17 cellular contexts compared by ENCODE assay signal in the genomic region with DNA sequence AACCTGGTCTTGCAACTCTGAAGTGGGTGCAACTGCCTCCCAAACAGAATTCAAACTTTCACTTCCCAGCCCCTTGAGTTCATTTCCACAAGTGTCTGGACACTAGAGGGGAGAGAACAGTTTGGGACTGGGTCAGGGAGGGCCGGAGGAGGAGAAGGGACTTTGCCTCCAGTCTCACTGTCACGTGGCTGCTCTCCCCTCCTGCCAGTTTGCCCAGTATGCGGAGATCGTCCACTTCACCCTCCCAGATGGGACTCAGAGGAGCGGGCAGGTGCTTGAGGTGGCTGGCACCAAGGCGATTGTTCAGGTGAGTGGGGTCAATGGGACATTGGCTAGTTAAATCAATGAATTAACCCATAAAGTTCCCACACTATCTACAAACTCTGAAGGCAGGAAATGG. TPM values are rescaled to one million over a fixed set of nuclear protein-coding genes. Genes with fewer than 3 reads are reported as not detected.
DNase-seq lines count a peak whose midpoint lies in the region; ATAC-seq and TF ChIP-seq lines count a peak whose summit lies in the region.
"Had no signal": no experiment of that assay in that cellular context is flagged by ENCODE, and none has a peak within 500 bp of the region (broad histone marks: within the 10 kb centered on the region; RNA-seq: fewer than 3 reads in every experiment).

No MANE protein-coding gene starts in this region.

- no peak overlapping the region for H3K18ac ChIP-seq in mesenchymal stem cell (ENCODE audit: low read depth in 1 of 2, low read length in 2 of 2)

- H3K9me3 Mint-ChIP-seq in stimulated activated memory B cell treated with anti-CD40 and anti-IgM and Interleukin-4, amounts not matched to agents 10 μg/mL and 1 μg/mL and 100 μg/mL, for 72 hours, result no peaks in the 10 kb centered on the region
- H3K9me3 Mint-ChIP-seq: CD8-positive, alpha-beta T cell had no signal

- H3K36me3 Mint-ChIP-seq in stimulated activated memory B cell treated with anti-CD40 and anti-IgM and Interleukin-4, amounts not matched to agents 10 μg/mL and 1 μg/mL and 100 μg/mL, for 72 hours, result no peaks in the 10 kb centered on the region
- H3K36me3 Mint-ChIP-seq: CD8-positive, alpha-beta T cell had no signal

- H2BK12ac ChIP-seq in mesenchymal stem cell (ENCODE audit: low read length in 2 of 2), result no peak overlapping the region

- no peak overlapping the region for H3K14ac ChIP-seq in mesenchymal stem cell (ENCODE audit: low read length in 2 of 2)

- H2AFZ ChIP-seq in mesenchymal stem cell (ENCODE audit: low read depth, low read length), result no peak overlapping the region
- H2AFZ ChIP-seq: GM23248 had no signal

- TF ChIP-seq CTCF in coronary artery (IDR thresholded peaks at IDR 0.05), result no peak
- no peak for TF ChIP-seq CTCF in upper lobe of right lung (IDR thresholded peaks at IDR 0.05)

- H3K9me3 ChIP-seq in mesenchymal stem cell (ENCODE audit: control insufficient read depth, low read length), result no peaks in the 10 kb centered on the region
- H3K9me3 ChIP-seq in upper lobe of right lung, result no peaks in the 10 kb centered on the region

- H3K4me1 ChIP-seq in mesenchymal stem cell (ENCODE audit: control insufficient read depth, insufficient read depth, low read depth, low read length), result no peaks in the 10 kb centered on the region
- H3K4me1 ChIP-seq in upper lobe of right lung, result no peaks in the 10 kb centered on the region

- H3K4me1 Mint-ChIP-seq in stimulated activated memory B cell treated with anti-CD40 and anti-IgM and Interleukin-4, amounts not matched to agents 10 μg/mL and 1 μg/mL and 100 μg/mL, for 72 hours, result peaks cover 6% of the 10 kb centered on the region

- no peaks in the 10 kb centered on the region for H3K79me1 ChIP-seq in mesenchymal stem cell (replicated peaks; ENCODE audit: low read length, poor library complexity, severe bottlenecking)

- H2BK15ac ChIP-seq in mesenchymal stem cell (ENCODE audit: low read depth, poor library complexity, severe bottlenecking), result no peak overlapping the region

- H3K27ac Mint-ChIP-seq in stimulated activated memory B cell treated with anti-CD40 and anti-IgM and Interleukin-4, amounts not matched to agents 10 μg/mL and 1 μg/mL and 100 μg/mL, for 72 hours, result no peak overlapping the region
- H3K27ac Mint-ChIP-seq: CD8-positive, alpha-beta T cell had no signal

- intact Hi-C loops in upper lobe of right lung (cut with DNase I), result no loop called here

- 66% methylated on average over 3 of the region's 6 CpGs for WGBS in mesenchymal stem cell

- H2BK5ac ChIP-seq in mesenchymal stem cell (ENCODE audit: low read depth, low read length, poor library complexity, severe bottlenecking), result no peak overlapping the region

- no peak overlapping the region for H4K91ac ChIP-seq in mesenchymal stem cell (ENCODE audit: low read length)

- H3K27me3 Mint-ChIP-seq in stimulated activated memory B cell treated with anti-CD40 and anti-IgM and Interleukin-4, amounts not matched to agents 10 μg/mL and 1 μg/mL and 100 μg/mL, for 72 hours, result peaks cover 86% of the 10 kb centered on the region

- no peak overlapping the region for H2BK120ac ChIP-seq in mesenchymal stem cell (ENCODE audit: low read depth, low read length)

- H2AK5ac ChIP-seq in mesenchymal stem cell (ENCODE audit: low read length, severe bottlenecking), result no peak overlapping the region

- H3K36me3 ChIP-seq in mesenchymal stem cell (ENCODE audit: control insufficient read depth in 1 of 2, insufficient read depth in 2 of 2, low read depth in 1 of 2, low read length in 2 of 2) (no peaks in the 10 kb centered on the region), upper lobe of right lung (no peaks in the 10 kb centered on the region)

- H3K4me3 Mint-ChIP-seq in stimulated activated memory B cell treated with anti-CD40 and anti-IgM and Interleukin-4, amounts not matched to agents 10 μg/mL and 1 μg/mL and 100 μg/mL, for 72 hours, result no peak overlapping the region
- H3K4me3 Mint-ChIP-seq: CD8-positive, alpha-beta T cell had no signal

- H3K9ac ChIP-seq in mesenchymal stem cell (ENCODE audit: low read length), result no peak overlapping the region
- H3K9ac ChIP-seq: GM23248 had no signal

- H4K8ac ChIP-seq in mesenchymal stem cell (ENCODE audit: low read length), result peak overlapping the region; percentile 43

- H3K23ac ChIP-seq in mesenchymal stem cell (ENCODE audit: low read length in 2 of 2), result no peak overlapping the region

- H3K4me3 ChIP-seq in coronary artery (no peak overlapping the region), mesenchymal stem cell (ENCODE audit: insufficient read depth in 1 of 2, low read depth in 1 of 2, low read length in 2 of 2) (no peak overlapping the region), upper lobe of right lung (no peak overlapping the region)
- H3K4me3 ChIP-seq: GM23248 had no signal

- H3K4me2 ChIP-seq in mesenchymal stem cell (ENCODE audit: low read length, poor library complexity, severe bottlenecking), result no peak overlapping the region

- ATAC-seq in upper lobe of right lung (no peak), HG02759 (IDR thresholded peaks at IDR 0.05; ENCODE audit: unreplicated experiment) (no peak), GM18502 (IDR thresholded peaks at IDR 0.05; ENCODE audit: poor library complexity, unreplicated experiment) (no peak)
- ATAC-seq in stimulated activated memory B cell treated with anti-CD40 and anti-IgM and Interleukin-4, amounts not matched to agents 10 μg/mL and 1 μg/mL and 100 μg/mL, for 72 hours, result no peak
- ATAC-seq: CD8-positive, alpha-beta T cell had no signal

- H3K4ac ChIP-seq in mesenchymal stem cell (ENCODE audit: low read depth in 1 of 2, low read length in 2 of 2), result no peak overlapping the region

- peak; percentile 5 to 10 for DNase-seq in activated T-cell treated with anti-CD3 and anti-CD28 coated beads, Interleukin-2, amount 50 U/mL, for 48 hours
- DNase-seq in activated T-cell treated with anti-CD3 and anti-CD28 coated beads for 4 hours (no peak), coronary artery (ENCODE audit: low spot score) (peak; percentile 50), mesenchymal stem cell (no peak), upper lobe of right lung (peak; percentile 51)
- DNase-seq: GF-D8, GM23248, KBM-7, NCI-H1048, NCI-H1694, NCI-H2107, NCI-H226, NCI-H69 had no signal

- H3K27me3 ChIP-seq in mesenchymal stem cell (ENCODE audit: control insufficient read depth in 1 of 2, insufficient read depth in 1 of 2, low read length in 2 of 2) (peaks cover 35 to 40% of the 10 kb centered on the region in 2 experiments), upper lobe of right lung (peaks cover 14% of the 10 kb centered on the region)

- H3K27ac ChIP-seq in coronary artery, result no peak overlapping the region
- no peak overlapping the region for H3K27ac ChIP-seq in mesenchymal stem cell (ENCODE audit: low read length, poor library complexity, severe bottlenecking)
- no peak overlapping the region for H3K27ac ChIP-seq in upper lobe of right lung
- H3K27ac ChIP-seq: GM23248 had no signal

RNA-seq across cellular contexts. Expression of a gene that starts 20.6 kb away (rescaled TPM):
- 2.6 TPM for polyA plus RNA-seq in mesenchymal stem cell (2013, experiment 1 of 2)
- polyA plus RNA-seq in mesenchymal stem cell (2013, experiment 2 of 2), result 2.5 TPM
- 0.38 TPM for total RNA-seq in upper lobe of right lung
- total RNA-seq: GM23248 had no signal

RNA-seq across cellular contexts. Expression of a gene that starts 22.1 kb away (rescaled TPM):
- polyA plus RNA-seq in mesenchymal stem cell (2013, experiment 1 of 2), result not detected
- 0.10 TPM for polyA plus RNA-seq in mesenchymal stem cell (2013, experiment 2 of 2)
- total RNA-seq in upper lobe of right lung, result 2.1 TPM
- total RNA-seq: CD8-positive, alpha-beta T cell; GM23248 had no signal

RNA-seq across cellular contexts. Expression of a gene that starts 36.8 kb away (rescaled TPM):
- polyA plus RNA-seq in mesenchymal stem cell (2013, experiment 1 of 2), result 82.9 TPM
- polyA plus RNA-seq in mesenchymal stem cell (2013, experiment 2 of 2), result 81.2 TPM
- 63.1 TPM for total RNA-seq in upper lobe of right lung

RNA-seq across cellular contexts. Expression of a gene that starts 57.5 kb away (rescaled TPM):
- 0.22 TPM for polyA plus RNA-seq in mesenchymal stem cell (2013, experiment 1 of 2)
- polyA plus RNA-seq in mesenchymal stem cell (2013, experiment 2 of 2), result 0.16 TPM
- 0.93 TPM for total RNA-seq in upper lobe of right lung
- total RNA-seq: CD8-positive, alpha-beta T cell had no signal

Comparison
In these comparisons a context has a peak if more than half of its experiments do, and no peak if none do; other contexts are left out.
1. DNase-seq: peak in activated T-cell treated with anti-CD3 and anti-CD28 coated beads, Interleukin-2, amount 50 U/mL, for 48 hours (2 of 2), coronary artery (single experiment) and upper lobe of right lung (single experiment); none in activated T-cell treated with anti-CD3 and anti-CD28 coated beads for 4 hours (single experiment) and mesenchymal stem cell (single experiment).